In the genomic region with DNA sequence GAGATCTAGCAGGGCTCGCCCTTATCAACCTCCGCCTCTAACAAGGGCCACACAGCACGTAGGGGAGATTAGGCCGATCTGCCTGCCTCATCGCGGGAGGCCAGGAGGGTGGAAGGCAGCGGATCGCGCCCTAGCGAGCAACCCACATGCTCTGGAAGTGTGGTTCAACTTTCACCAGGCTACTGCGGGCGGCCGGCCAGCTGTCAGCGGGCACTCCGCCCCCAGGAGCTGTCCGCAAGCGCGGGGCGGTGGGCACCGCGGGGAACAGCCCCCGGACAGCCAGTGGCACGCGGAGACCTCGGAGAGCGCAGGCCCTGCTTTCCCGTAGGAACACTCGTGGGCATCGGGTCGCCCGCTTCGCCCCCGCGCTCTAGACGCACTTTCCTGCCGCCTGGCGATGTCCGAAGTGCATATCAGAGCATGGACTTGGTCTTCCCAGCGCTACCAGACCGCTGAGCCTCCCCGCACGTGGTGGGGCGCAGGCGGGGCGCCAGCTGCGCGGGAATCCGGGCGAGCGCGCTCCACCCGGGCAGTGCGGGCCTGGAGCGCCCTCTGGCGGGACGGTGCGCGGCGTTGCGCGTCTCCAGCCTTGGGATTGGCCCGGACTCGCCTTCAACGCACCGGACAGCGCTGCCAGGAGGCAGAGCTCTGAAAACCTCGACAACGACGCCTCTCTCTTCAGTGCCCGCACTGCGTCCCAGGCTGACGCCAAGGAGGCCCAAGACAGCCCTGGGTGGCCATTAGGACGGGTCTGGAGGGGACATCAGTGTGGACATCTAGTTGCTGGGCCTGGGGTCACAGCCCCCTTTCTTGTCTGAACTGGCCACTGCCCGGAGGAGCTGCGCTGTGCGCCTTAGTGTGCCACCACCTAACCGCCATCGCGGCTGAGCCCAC, we compare ENCODE assay signal across 8 cellular contexts. TPM values are rescaled to one million over a fixed set of nuclear protein-coding genes. Genes with fewer than 3 reads are reported as not detected.
DNase-seq lines count a peak whose midpoint lies in the region; ATAC-seq and TF ChIP-seq lines count a peak whose summit lies in the region.

No MANE protein-coding gene starts in this region.

- peak; percentile 87 for TF ChIP-seq CTCF in GM12872 (IDR thresholded peaks at IDR 0.05; ENCODE audit: insufficient read depth, low read depth, low read length)

- H3K27ac Mint-ChIP-seq in activated naive CD4-positive, alpha-beta T cell treated with anti-CD3 and anti-CD28 coated beads, Interleukin-2, amount 50 U/mL, for 24 hours: peak overlapping the region; percentile 41

- no peaks in the 10 kb centered on the region for H3K9me3 Mint-ChIP-seq in activated naive CD4-positive, alpha-beta T cell treated with anti-CD3 and anti-CD28 coated beads, Interleukin-2, amount 50 U/mL, for 24 hours

- H3K36me3 Mint-ChIP-seq in activated naive CD4-positive, alpha-beta T cell treated with anti-CD3 and anti-CD28 coated beads, Interleukin-2, amount 50 U/mL, for 24 hours: peaks cover 4% of the 10 kb centered on the region

- peaks cover 24% of the 10 kb centered on the region for H3K4me1 Mint-ChIP-seq in activated naive CD4-positive, alpha-beta T cell treated with anti-CD3 and anti-CD28 coated beads, Interleukin-2, amount 50 U/mL, for 24 hours

- H3K4me3 Mint-ChIP-seq in activated naive CD4-positive, alpha-beta T cell treated with anti-CD3 and anti-CD28 coated beads, Interleukin-2, amount 50 U/mL, for 24 hours: peak overlapping the region; percentile 75

- DNase-seq in M059J (ENCODE audit: low read depth) (peak; percentile 72), glomerular visceral epithelial cell (ENCODE audit: extremely low spot score) (peak; percentile 77), nucleus accumbens (lab: John Stamatoyannopoulos, UW) (peak in 51 of 56 donors; percentile 22 to 90 (median 66)), stromal cell of bone marrow (ENCODE audit: low read depth) (peak; percentile 40)

- peaks cover 14% of the 10 kb centered on the region for H3K27me3 Mint-ChIP-seq in activated naive CD4-positive, alpha-beta T cell treated with anti-CD3 and anti-CD28 coated beads, Interleukin-2, amount 50 U/mL, for 24 hours

- ATAC-seq in SK-N-SH treated with all-trans-retinoic acid at 6 μM for 48 hours (peak; percentile 90), HG03039 (IDR thresholded peaks at IDR 0.05; ENCODE audit: unreplicated experiment) (no peak)

TF ChIP-seq in SK-N-SH treated with all-trans-retinoic acid at 6 μM for 48 hours, 23 proteins besides CTCF, POLR2A, EP300 and RAD21:
- no peak for TF ChIP-seq POU6F1 (CRISPR knock-in tag; IDR thresholded peaks at IDR 0.05; ENCODE audit: borderline replicate concordance, low read depth)
- no peak for TF ChIP-seq PPARA (CRISPR knock-in tag; IDR thresholded peaks at IDR 0.05; ENCODE audit: borderline replicate concordance)
- no peak for TF ChIP-seq ESRRG (CRISPR knock-in tag; IDR thresholded peaks at IDR 0.05)
- 0 out of 2 replicates have a peak, but pooled peaks have one; percentile 32 for TF ChIP-seq TSHZ2 (CRISPR knock-in tag; IDR thresholded peaks at IDR 0.05)
- TF ChIP-seq CREB5 (CRISPR knock-in tag; IDR thresholded peaks at IDR 0.05; ENCODE audit: low read depth): no peak
- no peak for TF ChIP-seq GLIS3 (CRISPR knock-in tag; IDR thresholded peaks at IDR 0.05)

RNA-seq across cellular contexts. Expression of gene ZNHIT3, which starts 3.6 kb away (rescaled TPM):
- 57.2 and 59.0 TPM in 2 replicates for total RNA-seq in M059J (2014; rRNA removed; shearing (Covaris generic))

RNA-seq across cellular contexts. Expression of gene MYO19, which starts 51.8 kb away (rescaled TPM):
- 47.0 and 57.9 TPM in 2 replicates for total RNA-seq in M059J (2014; rRNA removed; shearing (Covaris generic))

RNA-seq across cellular contexts. Expression of gene PIGW, which starts 51.9 kb away (rescaled TPM):
- 8.3 and 10.8 TPM in 2 replicates for total RNA-seq in M059J (2014; rRNA removed; shearing (Covaris generic))
